12 cellular contexts compared by ENCODE assay signal in the genomic region with DNA sequence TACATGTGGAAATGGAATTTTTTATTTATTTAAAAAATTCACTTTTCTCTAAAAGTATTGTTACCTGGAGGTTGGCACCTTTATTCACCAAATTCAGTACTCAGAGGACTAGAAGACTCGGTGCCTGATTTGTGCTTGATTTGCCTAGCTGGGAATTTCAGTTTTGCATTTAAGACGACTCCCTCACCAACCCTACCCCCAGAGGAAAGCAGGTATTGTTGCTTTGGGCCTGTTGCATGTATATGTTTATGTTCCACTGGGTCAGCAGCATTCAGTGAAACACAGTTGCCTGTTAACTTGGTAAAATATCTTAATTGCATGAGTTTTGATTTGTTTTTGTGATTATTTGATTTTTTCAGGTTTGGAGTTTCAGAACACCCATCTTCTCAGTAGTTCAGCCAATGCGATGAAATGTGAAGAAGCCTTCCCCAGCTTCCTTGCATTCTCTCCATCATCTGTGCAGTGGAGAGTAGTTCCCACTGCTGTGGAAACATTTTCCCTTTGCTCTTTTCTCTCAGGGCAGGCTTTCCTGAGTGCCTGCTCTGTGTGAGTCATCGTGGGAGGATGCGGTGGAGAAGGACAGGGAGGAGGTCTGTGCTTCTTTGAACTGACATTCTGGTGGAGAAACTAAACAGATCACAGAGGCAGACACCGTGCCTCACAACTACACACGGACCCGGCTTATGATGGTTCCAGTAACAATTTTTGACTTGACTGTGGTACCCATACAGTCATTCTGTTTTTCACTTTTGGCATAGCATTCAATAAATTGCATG. TPM values are rescaled to one million over a fixed set of nuclear protein-coding genes. Genes with fewer than 3 reads are reported as not detected.
DNase-seq lines count a peak whose midpoint lies in the region; ATAC-seq, FAIRE-seq and TF ChIP-seq lines count a peak whose summit lies in the region.
"Had no signal": no experiment of that assay in that cellular context is flagged by ENCODE, and none has a peak within 500 bp of the region (broad histone marks: within the 10 kb centered on the region; RNA-seq: fewer than 3 reads in every experiment).

No MANE protein-coding gene starts in this region.

- DNase-seq in CD4-positive, alpha-beta memory T cell: peak in 2 of 5 donors; percentile 13 to 76
- DNase-seq in SK-N-SH (no peak), astrocyte (ENCODE audit: low read depth) (peak; percentile 33), mesenchymal stem cell (peak; percentile 87), NCI-H2107 treated with DMSO at 0.1 percent for 48 hours (lab: John Stamatoyannopoulos, UW; ENCODE audit: unreplicated experiment) (no peak), SHP77 treated with DMSO at 0.1 percent for 48 hours (lab: John Stamatoyannopoulos, UW) (no peak), HEK293T (ENCODE audit: extremely low spot score) (no peak)
- DNase-seq: NCI-H1092 had no signal

- H2AK5ac ChIP-seq in mesenchymal stem cell (ENCODE audit: low read length, severe bottlenecking): no peak overlapping the region

- no peaks in the 10 kb centered on the region for H4K20me1 ChIP-seq in SK-N-SH (ENCODE audit: insufficient read depth)
- peaks cover 65% of the 10 kb centered on the region for H4K20me1 ChIP-seq in astrocyte (ENCODE audit: insufficient read depth, low read length)

- no peaks in the 10 kb centered on the region for H3K27me3 Mint-ChIP-seq in CD4-positive, alpha-beta memory T cell
- no peaks in the 10 kb centered on the region for H3K27me3 Mint-ChIP-seq in astrocyte (ENCODE audit: low read depth, unreplicated experiment)

- 0 out of 2 replicates have a peak overlapping the region, but pooled peaks have one; percentile 33 for H3K4me2 ChIP-seq in SK-N-SH
- H3K4me2 ChIP-seq in astrocyte (ENCODE audit: low read length): peak overlapping the region; percentile 46
- H3K4me2 ChIP-seq in mesenchymal stem cell (ENCODE audit: low read length, poor library complexity, severe bottlenecking): no peak overlapping the region

- H3F3A ChIP-seq in SK-N-SH (replicated peaks; ENCODE audit: insufficient read depth): peaks cover 4% of the 10 kb centered on the region

- no peak for TF ChIP-seq RAD21 in SK-N-SH (IDR thresholded peaks at IDR 0.05; ENCODE audit: low read length)

- no peak overlapping the region for H2BK5ac ChIP-seq in mesenchymal stem cell (ENCODE audit: low read depth, low read length, poor library complexity, severe bottlenecking)

- peaks cover 71% of the 10 kb centered on the region for H3K79me2 ChIP-seq in SK-N-SH (ENCODE audit: insufficient read depth)
- H3K79me2 ChIP-seq in astrocyte (ENCODE audit: insufficient read depth, low read length): peaks cover 78% of the 10 kb centered on the region

- no peak overlapping the region for H4K8ac ChIP-seq in mesenchymal stem cell (ENCODE audit: low read length)

- peak; percentile 47 for FAIRE-seq in astrocyte (lab: Jason Lieb, UNC)
- FAIRE-seq: endometrium, TTC549 had no signal

- H3K9ac ChIP-seq in SK-N-SH (no peak overlapping the region), astrocyte (ENCODE audit: low read length) (no peak overlapping the region), mesenchymal stem cell (ENCODE audit: low read length) (no peak overlapping the region)

- no peaks in the 10 kb centered on the region for H3K27me3 ChIP-seq in CD4-positive, alpha-beta memory T cell (ENCODE audit: insufficient read depth, low read length)
- H3K27me3 ChIP-seq in SK-N-SH (ENCODE audit: insufficient read depth) (no peaks in the 10 kb centered on the region), astrocyte (ENCODE audit: insufficient read depth, low read length) (no peaks in the 10 kb centered on the region), mesenchymal stem cell (ENCODE audit: control insufficient read depth in 1 of 2, insufficient read depth in 1 of 2, low read length in 2 of 2) (peaks cover 0 to 2% of the 10 kb centered on the region in 2 experiments)

- no peak overlapping the region for H3K14ac ChIP-seq in mesenchymal stem cell (ENCODE audit: low read length in 2 of 2)

- TF ChIP-seq CTCF in SK-N-SH (IDR thresholded peaks at IDR 0.05) (no peak), astrocyte (IDR thresholded peaks at IDR 0.05; ENCODE audit: insufficient read depth, low read depth, low read length) (no peak)

- no peak overlapping the region for H3K4me3 ChIP-seq in CD4-positive, alpha-beta memory T cell (ENCODE audit: low read length in 2 of 2)
- H3K4me3 ChIP-seq in SK-N-SH (ENCODE audit: low read depth in 2 of 2, low read length in 1 of 2) (no peak overlapping the region), astrocyte (ENCODE audit: insufficient read depth, low read depth, low read length) (no peak overlapping the region), mesenchymal stem cell (ENCODE audit: insufficient read depth in 1 of 2, low read depth in 1 of 2, low read length in 2 of 2) (no peak overlapping the region)

- CTCF ChIA-PET in CD4-positive, alpha-beta memory T cell (lab: Charles Lee; ENCODE audit: partially characterized antibody): interaction anchor here (1.4 to 6.2 kb wide), 3 partner anchors 47 to 131 kb away, joined by 6 to 65 read pairs (median 29); no protein-coding TSS in a partner anchor
- CTCF ChIA-PET in SK-N-SH (lab: Yijun Ruan, JAX) (interaction anchor here (1.7 to 6.0 kb wide), 3 partner anchors 18 to 57 kb away, joined by 3 to 32 read pairs (median 30); no protein-coding TSS in a partner anchor), HEK293T (lab: Yijun Ruan, JAX) (interaction anchor here (1.6 kb wide), 1 partner anchor 57 kb away, joined by 5 read pairs; no protein-coding TSS in a partner anchor)

- no peak overlapping the region for H2BK12ac ChIP-seq in mesenchymal stem cell (ENCODE audit: low read length in 2 of 2)

- H3K18ac ChIP-seq in mesenchymal stem cell (ENCODE audit: low read depth in 1 of 2, low read length in 2 of 2): no peak overlapping the region

- H2AFZ ChIP-seq in SK-N-SH (ENCODE audit: low read depth): no peak overlapping the region
- H2AFZ ChIP-seq in astrocyte (ENCODE audit: low read depth, low read length): no peak overlapping the region
- no peak overlapping the region for H2AFZ ChIP-seq in mesenchymal stem cell (ENCODE audit: low read depth, low read length)

- no peak overlapping the region for H2BK120ac ChIP-seq in mesenchymal stem cell (ENCODE audit: low read depth, low read length)

- H3K23ac ChIP-seq in mesenchymal stem cell (ENCODE audit: low read length in 2 of 2): no peak overlapping the region

- no peak for ATAC-seq in GM18861 (IDR thresholded peaks at IDR 0.05; ENCODE audit: unreplicated experiment)

- H3K9me3 Mint-ChIP-seq in CD4-positive, alpha-beta memory T cell: peaks cover 0 to 2% (median 0%) of the 10 kb centered on the region in 8 donors
- H3K9me3 Mint-ChIP-seq in astrocyte (ENCODE audit: unreplicated experiment): no peaks in the 10 kb centered on the region
- H3K9me3 Mint-ChIP-seq: neural crest cell had no signal

- H2BK15ac ChIP-seq in mesenchymal stem cell (ENCODE audit: low read depth, poor library complexity, severe bottlenecking): no peak overlapping the region

- no peaks in the 10 kb centered on the region for H3K36me3 ChIP-seq in CD4-positive, alpha-beta memory T cell (ENCODE audit: insufficient read depth, low read length)
- H3K36me3 ChIP-seq in SK-N-SH (replicated peaks in 1 of 2; ENCODE audit: control insufficient read depth in 1 of 2, insufficient read depth in 2 of 2, low read length in 1 of 2) (no peaks in the 10 kb centered on the region), astrocyte (ENCODE audit: insufficient read depth, low read length) (no peaks in the 10 kb centered on the region), mesenchymal stem cell (ENCODE audit: control insufficient read depth in 1 of 2, insufficient read depth in 2 of 2, low read depth in 1 of 2, low read length in 2 of 2) (peaks cover 0 to 6% of the 10 kb centered on the region in 2 experiments)

- H3K79me1 ChIP-seq in mesenchymal stem cell (replicated peaks; ENCODE audit: low read length, poor library complexity, severe bottlenecking): peaks cover 17% of the 10 kb centered on the region

- no peak overlapping the region for H3K4ac ChIP-seq in mesenchymal stem cell (ENCODE audit: low read depth in 1 of 2, low read length in 2 of 2)

- intact Hi-C loops in CD4-positive, alpha-beta memory T cell (cut with micrococcal nuclease): no loop called here

- no peaks in the 10 kb centered on the region for H3K9me3 ChIP-seq in CD4-positive, alpha-beta memory T cell (ENCODE audit: control insufficient read depth in 1 of 2, low read length in 2 of 2)
- H3K9me3 ChIP-seq in SK-N-SH: no peaks in the 10 kb centered on the region
- H3K9me3 ChIP-seq in astrocyte (ENCODE audit: insufficient read depth, low read depth, low read length): no peaks in the 10 kb centered on the region
- H3K9me3 ChIP-seq in mesenchymal stem cell (ENCODE audit: control insufficient read depth, low read length): no peaks in the 10 kb centered on the region

- WGBS in SK-N-SH (ENCODE audit: low lambda C conversion rate): 42% methylated on average over 8 of the region's 8 CpGs
- 26% methylated on average over 7 of the region's 8 CpGs for WGBS in mesenchymal stem cell

- no peaks in the 10 kb centered on the region for H3K9me2 ChIP-seq in SK-N-SH

- peaks cover 100% of the 10 kb centered on the region for H3K4me1 ChIP-seq in CD4-positive, alpha-beta memory T cell (ENCODE audit: insufficient read depth, low read length)
- peaks cover 8 to 20% of the 10 kb centered on the region in 2 experiments for H3K4me1 ChIP-seq in SK-N-SH (ENCODE audit: control insufficient read depth in 1 of 2, insufficient read depth in 2 of 2, low read depth in 1 of 2, low read length in 1 of 2)
- peaks cover 13% of the 10 kb centered on the region for H3K4me1 ChIP-seq in astrocyte (ENCODE audit: insufficient read depth, low read length)
- H3K4me1 ChIP-seq in mesenchymal stem cell (ENCODE audit: control insufficient read depth, insufficient read depth, low read depth, low read length): peaks cover 5% of the 10 kb centered on the region

- H3K27ac ChIP-seq in CD4-positive, alpha-beta memory T cell (ENCODE audit: low read depth, low read length): peak overlapping the region; percentile 57
- H3K27ac ChIP-seq in SK-N-SH (ENCODE audit: low read depth in 2 of 2, low read length in 1 of 2) (peak overlapping the region; percentile 16 to 53; a peak in 3 of 4 replicates), astrocyte (ENCODE audit: low read depth, low read length) (no peak overlapping the region), mesenchymal stem cell (ENCODE audit: low read length, poor library complexity, severe bottlenecking) (no peak overlapping the region)

- peaks cover 3% of the 10 kb centered on the region in 2 donors for H3K36me3 Mint-ChIP-seq in CD4-positive, alpha-beta memory T cell
- H3K36me3 Mint-ChIP-seq in astrocyte (ENCODE audit: low read depth, unreplicated experiment): peaks cover 6% of the 10 kb centered on the region

- no peak overlapping the region for H4K91ac ChIP-seq in mesenchymal stem cell (ENCODE audit: low read length)

- no peak for TF ChIP-seq EP300 in SK-N-SH (IDR thresholded peaks at IDR 0.05; ENCODE audit: borderline replicate concordance in 1 of 2, low read depth in 1 of 2, low read length in 1 of 2)

- H3K4me3 Mint-ChIP-seq in CD4-positive, alpha-beta memory T cell: peak overlapping the region in 7 of 8 donors; percentile 51 to 82 (median 70)
- peak overlapping the region; percentile 11 for H3K4me3 Mint-ChIP-seq in astrocyte (ENCODE audit: unreplicated experiment)
- H3K4me3 Mint-ChIP-seq: neural crest cell had no signal

- H3K27ac Mint-ChIP-seq in CD4-positive, alpha-beta memory T cell: peak overlapping the region; percentile 84 to 99 (median 94)
- peak overlapping the region; percentile 43 for H3K27ac Mint-ChIP-seq in astrocyte (ENCODE audit: unreplicated experiment)

- peaks cover 85 to 100% (median 93%) of the 10 kb centered on the region in 4 donors for H3K4me1 Mint-ChIP-seq in CD4-positive, alpha-beta memory T cell
- H3K4me1 Mint-ChIP-seq in astrocyte (ENCODE audit: low read depth, unreplicated experiment): peaks cover 24% of the 10 kb centered on the region

- POLR2A ChIA-PET in CD4-positive, alpha-beta memory T cell (lab: Charles Lee; ENCODE audit: partially characterized antibody): interaction anchor here (1.4 to 2.3 kb wide), 2 partner anchors 21 to 23 kb away, joined by 3 to 12 read pairs; no protein-coding TSS in a partner anchor
- POLR2A ChIA-PET in SK-N-SH (lab: Yijun Ruan, JAX) (no interaction called here), HEK293T (lab: Yijun Ruan, JAX) (no interaction called here)

RNA-seq across cellular contexts. Expression of a gene that starts 6.4 kb away (rescaled TPM):
- total RNA-seq in CD4-positive, alpha-beta memory T cell: 10 to 100 TPM; 49.7 to 50.0 TPM
- polyA plus RNA-seq in CD4-positive, alpha-beta memory T cell: 10 to 100 TPM in 1 of 2 donors, 1 to 10 TPM in 1; 4.6 to 12.2 TPM
- polyA plus RNA-seq in SK-N-SH (2012; rRNA removed): 7.6 and 7.8 TPM in 2 replicates
- polyA plus RNA-seq in SK-N-SH (2012; cell fraction: cytosol; rRNA removed): 5.7 and 6.8 TPM in 2 replicates
- polyA plus RNA-seq in SK-N-SH (2012; cell fraction: nucleus; rRNA removed): 27.2 and 32.0 TPM in 2 replicates
- 18.4 and 25.8 TPM in 2 replicates for total RNA-seq in astrocyte
- polyA plus RNA-seq in mesenchymal stem cell (2013, experiment 1 of 2): 4.7 TPM
- polyA plus RNA-seq in mesenchymal stem cell (2013, experiment 2 of 2): 5.0 TPM

Comparison
In these comparisons a context has a peak if more than half of its experiments do, and no peak if none do; other contexts are left out.
1. DNase-seq: peak in astrocyte (single experiment) and mesenchymal stem cell (single experiment); none in SK-N-SH (single experiment), NCI-H2107 treated with DMSO at 0.1 percent for 48 hours (single experiment), SHP77 treated with DMSO at 0.1 percent for 48 hours (single experiment) and HEK293T (single experiment).
2. H3K27ac ChIP-seq: peak in CD4-positive, alpha-beta memory T cell (single experiment) and SK-N-SH (2 of 2); none in astrocyte (single experiment) and mesenchymal stem cell (single experiment).